ENCODE assay signal across 8 cellular contexts in the genomic region with DNA sequence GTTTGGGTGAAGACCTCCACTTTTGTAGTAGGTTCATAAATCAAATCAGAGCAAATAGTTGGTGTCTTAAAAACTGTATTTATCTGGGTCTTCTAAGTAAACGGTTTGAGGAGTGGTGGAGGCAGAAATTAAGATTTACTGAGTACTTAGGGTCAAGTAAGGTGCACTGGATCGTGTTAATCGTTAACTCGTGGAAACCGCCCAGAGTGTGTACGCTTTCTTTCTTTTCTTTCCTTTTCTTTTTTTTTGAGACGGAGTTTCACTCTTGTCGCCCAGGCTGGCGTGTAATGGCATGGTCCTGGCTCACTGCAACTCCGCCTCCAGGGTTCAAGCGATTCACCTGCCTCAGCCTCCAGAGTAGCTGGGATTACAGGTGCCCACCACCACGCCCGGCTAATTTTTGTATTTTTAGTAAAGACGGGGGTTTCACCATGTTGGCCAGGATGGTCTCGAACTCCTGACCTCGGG. TPM values are rescaled to one million over a fixed set of nuclear protein-coding genes. Genes with fewer than 3 reads are reported as not detected.
DNase-seq lines count a peak whose midpoint lies in the region; ATAC-seq and TF ChIP-seq lines count a peak whose summit lies in the region.
"Not testable (repeated sequence)": the region's sequence is repeated elsewhere in the genome, so short reads cannot be mapped to it uniquely, and the experiment has no call there.
"Had no signal": no experiment of that assay in that cellular context is flagged by ENCODE, and none has a peak within 500 bp of the region (broad histone marks: within the 10 kb centered on the region; RNA-seq: fewer than 3 reads in every experiment).

No MANE protein-coding gene starts in this region.

- WGBS in body of pancreas, 2 donors = 7 to 10% methylated on average over 15 to 16 of the region's 16 CpGs
- 24 to 35% methylated on average over 12 to 16 of the region's 16 CpGs for WGBS in testis, 2 donors

- not testable (repeated sequence) for H3K27ac ChIP-seq in SJSA1, testis
- H3K27ac ChIP-seq in body of pancreas (peak overlapping the region; percentile 34 to 80 (median 67)), left ventricle myocardium inferior (replicated peaks) (peak overlapping the region; percentile 70)

- not testable (repeated sequence) for TF ChIP-seq POLR2A in body of pancreas (IDR thresholded peaks at IDR 0.05); testis (IDR thresholded peaks at IDR 0.05)

- DNase-seq in SJSA1 (ENCODE audit: low read depth in 1 of 2, low spot score in 2 of 2); left ventricle myocardium inferior; natural killer cell; testis: not testable (repeated sequence)
- peak in 3 of 4 donors; percentile 53 to 72 (median 57) for DNase-seq in body of pancreas

- H3K36me3 ChIP-seq in SJSA1 = peaks cover 29% of the 10 kb centered on the region
- not testable (repeated sequence) for H3K36me3 ChIP-seq in body of pancreas (replicated peaks in 1 of 2; ENCODE audit: insufficient read depth in 1 of 2, low read depth in 2 of 2); testis (ENCODE audit: low read depth, missing control alignments)
- peaks cover 23% of the 10 kb centered on the region for H3K36me3 ChIP-seq in left ventricle myocardium inferior

- intact Hi-C loops in body of pancreas (cut with DNase I); left ventricle myocardium inferior (cut with micrococcal nuclease); natural killer cell (cut with micrococcal nuclease); testis (cut with DNase I; ENCODE audit: low total_unique reads): not testable (repeated sequence)

- H3K4me3 Mint-ChIP-seq in natural killer cell = peak overlapping the region; percentile 99

- TF ChIP-seq CTCF in body of pancreas (IDR thresholded peaks at IDR 0.05); left ventricle myocardium inferior (IDR thresholded peaks at IDR 0.05; ENCODE audit: borderline replicate concordance); natural killer cell (IDR thresholded peaks at IDR 0.05); testis (IDR thresholded peaks at IDR 0.05): not testable (repeated sequence)

- ATAC-seq in body of pancreas = peak; percentile 31
- ATAC-seq in natural killer cell = not testable (repeated sequence)

- H3K4me3 ChIP-seq in GM08714 (ENCODE audit: low read length) = peak overlapping the region; percentile 65; the same call in 1 of the 2 replicates
- H3K4me3 ChIP-seq in SJSA1 = peak overlapping the region; percentile 56
- peak overlapping the region in 1 of 2 donors; percentile 100 for H3K4me3 ChIP-seq in body of pancreas
- peak overlapping the region; percentile 92 for H3K4me3 ChIP-seq in left ventricle myocardium inferior
- H3K4me3 ChIP-seq in testis = peak overlapping the region; percentile 78 to 83

- H3K4me1 Mint-ChIP-seq in natural killer cell = peaks cover 16 to 17% of the 10 kb centered on the region in 2 donors

- H3K9me3 Mint-ChIP-seq in natural killer cell = not testable (repeated sequence)

- H3K4me1 ChIP-seq in SJSA1 (replicated peaks); body of pancreas; testis: not testable (repeated sequence)
- peaks cover 16% of the 10 kb centered on the region for H3K4me1 ChIP-seq in left ventricle myocardium inferior

- H3K27me3 Mint-ChIP-seq in natural killer cell (ENCODE audit: low read depth in 2 of 2) = not testable (repeated sequence)

- H3K9me3 ChIP-seq in SJSA1 (replicated peaks); body of pancreas; left ventricle myocardium inferior (replicated peaks); testis: not testable (repeated sequence)

- not testable (repeated sequence) for H3K36me3 Mint-ChIP-seq in natural killer cell

- not testable (repeated sequence) for H3K27me3 ChIP-seq in SJSA1 (replicated peaks); body of pancreas; left ventricle myocardium inferior (ENCODE audit: low read depth); testis

- peak overlapping the region; percentile 73 to 83 for H3K27ac Mint-ChIP-seq in natural killer cell

RNA-seq across cellular contexts. Expression of gene GTF2H4, which starts 0.7 kb away (rescaled TPM):
- 13.4 and 17.7 TPM in 2 replicates for total RNA-seq in SJSA1 (2014; rRNA removed; shearing (Covaris generic))
- total RNA-seq in body of pancreas = 10 to 100 TPM in 1 of 2 donors, under 1 TPM in 1; 0.66 to 27.2 TPM
- total RNA-seq in left ventricle myocardium inferior = 23.0 TPM
- total RNA-seq in natural killer cell = 10 to 100 TPM; 13.5 to 17.9 (median 15.7) TPM
- 10 to 100 TPM; 23.0 to 30.6 TPM for total RNA-seq in testis
- 38.1 TPM for polyA plus RNA-seq in testis (ENCODE audit: insufficient read depth, low read depth, low replicate concordance)

RNA-seq across cellular contexts. Expression of gene VARS2, which starts 6.7 kb away (rescaled TPM):
- total RNA-seq in SJSA1 (2014; rRNA removed; shearing (Covaris generic)) = 21.2 and 28.9 TPM in 2 replicates
- total RNA-seq in body of pancreas (10 to 100 TPM; 16.6 to 29.7 TPM), left ventricle myocardium inferior (21.0 TPM), natural killer cell (10 to 100 TPM; 16.9 to 36.7 (median 24.5) TPM), testis (10 to 100 TPM; 36.5 to 45.5 TPM)
- polyA plus RNA-seq in testis (ENCODE audit: insufficient read depth, low read depth, low replicate concordance) = 31.4 TPM

RNA-seq across cellular contexts. Expression of gene DDR1, which starts 23.0 kb away (rescaled TPM):
- 17.0 and 18.2 TPM in 2 replicates for total RNA-seq in SJSA1 (2014; rRNA removed; shearing (Covaris generic))
- total RNA-seq in body of pancreas = 10 to 100 TPM; 90.3 to 97.3 TPM
- 28.2 TPM for total RNA-seq in left ventricle myocardium inferior
- total RNA-seq in natural killer cell = 1 to 10 TPM; 2.6 to 7.4 (median 5.2) TPM
- total RNA-seq in testis = 10 to 100 TPM; 94.6 to 97.6 TPM
- polyA plus RNA-seq in testis (ENCODE audit: insufficient read depth, low read depth, low replicate concordance) = 33.8 TPM

RNA-seq across cellular contexts. Expression of gene SFTA2, which starts 24.6 kb away (rescaled TPM):
- not detected in 2 replicates for total RNA-seq in SJSA1 (2014; rRNA removed; shearing (Covaris generic))
- total RNA-seq in body of pancreas = 1 to 10 TPM in 1 of 2 donors, not detected in 1; 5.2 TPM
- not detected for total RNA-seq in left ventricle myocardium inferior
- not detected for total RNA-seq in natural killer cell
- not detected for total RNA-seq in testis
- 0.94 TPM for polyA plus RNA-seq in testis (ENCODE audit: insufficient read depth, low read depth, low replicate concordance)
- total RNA-seq: myocyte; T-helper 1 cell treated with Interleukin-12 subunit alpha and Interleukin-12 subunit beta and Interleukin-4 antibody, amounts not matched to agents 30 ng/mL and 1 ng/mL, for 36 hours had no signal

RNA-seq across cellular contexts. Expression of gene MUCL3, which starts 33.4 kb away (rescaled TPM):
- total RNA-seq in SJSA1 (2014; rRNA removed; shearing (Covaris generic)) = not detected in 2 replicates
- total RNA-seq in body of pancreas (under 1 TPM; under 0.01 to 0.52 TPM), left ventricle myocardium inferior (not detected), natural killer cell (not detected), testis (under 1 TPM in 1 of 2 donors, not detected in 1; 0.19 TPM)
- polyA plus RNA-seq in testis (ENCODE audit: insufficient read depth, low read depth, low replicate concordance) = 0.45 TPM
- total RNA-seq: myocyte; T-helper 1 cell treated with Interleukin-12 subunit alpha and Interleukin-12 subunit beta and Interleukin-4 antibody, amounts not matched to agents 30 ng/mL and 1 ng/mL, for 36 hours had no signal
